8 cellular contexts compared by ENCODE assay signal in the genomic region with DNA sequence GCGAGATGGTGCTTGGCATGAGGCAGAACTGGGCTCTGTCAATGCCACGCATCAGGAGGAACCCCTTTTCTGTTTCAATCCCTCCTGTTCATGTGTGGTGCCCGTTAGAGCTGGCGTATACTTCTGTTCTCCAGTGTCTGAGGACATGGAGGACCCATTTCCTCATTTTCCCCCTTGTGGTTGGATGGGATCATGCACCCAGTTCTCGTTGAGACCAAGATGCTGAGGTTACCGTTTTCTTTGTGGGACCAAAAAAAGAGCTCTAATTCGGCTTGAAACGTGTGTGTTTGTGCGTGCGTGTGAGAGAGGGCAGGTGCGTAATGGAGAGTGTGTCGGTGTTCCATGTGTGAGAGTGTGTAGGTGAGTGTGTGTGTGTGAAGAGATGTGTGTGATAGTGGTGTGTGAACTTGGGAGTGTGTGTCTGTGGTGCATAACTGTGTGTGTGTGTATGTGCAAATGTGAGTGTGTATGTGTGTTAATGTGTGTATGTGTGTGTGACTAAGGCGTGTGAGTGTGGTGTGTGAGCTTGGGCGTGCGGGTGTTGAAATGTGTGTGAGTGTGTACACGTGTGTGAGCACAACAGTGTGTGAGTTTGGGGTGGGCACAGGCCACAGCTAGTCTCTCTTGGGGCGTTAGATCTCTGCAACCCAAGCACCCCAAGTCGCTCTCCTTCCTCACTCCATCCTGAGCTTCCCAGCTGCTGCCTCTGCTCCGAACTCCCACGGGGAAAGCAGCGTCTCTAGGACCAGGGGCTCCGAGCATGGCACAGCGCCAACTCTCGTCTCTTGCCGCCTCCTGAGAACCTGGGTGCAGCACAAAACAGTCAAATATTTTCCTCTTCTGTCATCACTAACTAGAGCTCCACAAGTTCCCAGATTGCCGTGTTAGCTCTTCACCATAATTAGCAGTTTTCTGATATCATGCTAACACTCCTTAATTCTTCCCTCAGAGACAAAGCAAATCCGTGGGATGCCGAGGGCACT.
DNase-seq lines count a peak whose midpoint lies in the region; ATAC-seq and TF ChIP-seq lines count a peak whose summit lies in the region.

No MANE protein-coding gene starts in this region.

- no peaks in the 10 kb centered on the region; the same call in 1 of the 2 replicates for H3K9me3 Mint-ChIP-seq in WTC11

- no peaks in the 10 kb centered on the region for H3K9me3 ChIP-seq in lung (ENCODE audit: control insufficient read depth in 2 of 2, insufficient read depth in 1 of 2, low read length in 1 of 2)

- peaks cover 0 to 3% of the 10 kb centered on the region in 2 donors for H3K4me1 ChIP-seq in lung (ENCODE audit: control insufficient read depth in 2 of 2, insufficient read depth in 2 of 2, low read length in 2 of 2)

- no peaks in the 10 kb centered on the region; the same call in 1 of the 2 replicates for H3K4me1 Mint-ChIP-seq in WTC11

- H3K36me3 Mint-ChIP-seq in WTC11 = no peaks in the 10 kb centered on the region

- POLR2A ChIA-PET in WTC11 (lab: Charles Lee) = no interaction called here

- H3K4me3 ChIP-seq in lung = no peak overlapping the region

- TF ChIP-seq CTCF in WTC11 (IDR thresholded peaks at IDR 0.05) (peak; percentile 57), lung (IDR thresholded peaks at IDR 0.05; ENCODE audit: control extremely low read depth, extremely low read depth) (peak; percentile 45)

- H3K27ac ChIP-seq in lung (ENCODE audit: low read depth in 1 of 2, low read length in 1 of 2) = no peak overlapping the region

- DNase-seq in Daoy (ENCODE audit: low read depth) = peak; percentile 18
- DNase-seq in KBM-7 = peak; percentile 32
- DNase-seq in WTC11 (ENCODE audit: low spot score) = peak; percentile 29
- DNase-seq in lung (ENCODE audit: low spot score) = no peak

- no peaks in the 10 kb centered on the region for H3K27me3 ChIP-seq in lung (ENCODE audit: control insufficient read depth, insufficient read depth)

- no peak overlapping the region for H3K27ac Mint-ChIP-seq in WTC11

- H3K36me3 ChIP-seq in lung (ENCODE audit: control insufficient read depth in 2 of 2, insufficient read depth in 2 of 2, low read length in 2 of 2) = no peaks in the 10 kb centered on the region

- in situ Hi-C loops in KBM-7 (cut with MboI; ENCODE audit: low pct_unique_long_range_greater_than_20kb, low sequenced_read_pairs) = no loop called here

- ATAC-seq in WTC11 (peak; percentile 47), lung (ENCODE audit: insufficient read depth, low FRiP score) (no peak), GM19463 (IDR thresholded peaks at IDR 0.05; ENCODE audit: unreplicated experiment) (no peak), HG03039 (IDR thresholded peaks at IDR 0.05; ENCODE audit: unreplicated experiment) (no peak), HG02571 (IDR thresholded peaks at IDR 0.05; ENCODE audit: unreplicated experiment) (no peak), HG02970 (IDR thresholded peaks at IDR 0.05; ENCODE audit: low FRiP score, unreplicated experiment) (no peak)

- peaks cover 3% of the 10 kb centered on the region; the same call in 1 of the 2 replicates for H3K27me3 Mint-ChIP-seq in WTC11 (ENCODE audit: low read depth)

- CTCF ChIA-PET in WTC11 (lab: Charles Lee) = interaction anchor here (0.5 to 3.8 kb wide), 22 partner anchors 9 to 687 kb away, joined by 3 to 76 read pairs (median 4); no protein-coding TSS in a partner anchor

- 72 to 75% methylated on average over 28 of the region's 28 CpGs for WGBS in lung, 2 donors

- no peak overlapping the region for H3K4me3 Mint-ChIP-seq in WTC11

TF ChIP-seq in WTC11, 78 proteins besides CTCF, POLR2A, EP300 and RAD21 (continues in another document):
- TF ChIP-seq NFATC4 (CRISPR knock-in tag; IDR thresholded peaks at IDR 0.05) (no peak), ELF4 (CRISPR knock-in tag; IDR thresholded peaks at IDR 0.05; ENCODE audit: low read depth) (no peak), RORB (CRISPR knock-in tag; IDR thresholded peaks at IDR 0.05) (no peak), SP1 (CRISPR knock-in tag; conservative IDR thresholded peaks at IDR 0.05) (no peak), CBFB (CRISPR knock-in tag; IDR thresholded peaks at IDR 0.05; ENCODE audit: low read depth) (no peak), NFYB (CRISPR knock-in tag; conservative IDR thresholded peaks at IDR 0.05; ENCODE audit: low read depth) (no peak), ZNF423 (CRISPR knock-in tag; IDR thresholded peaks at IDR 0.05) (no peak), ZNF263 (CRISPR knock-in tag; IDR thresholded peaks at IDR 0.05; ENCODE audit: low read depth) (no peak), FOXJ3 (CRISPR knock-in tag; IDR thresholded peaks at IDR 0.05; ENCODE audit: borderline replicate concordance) (no peak), JAZF1 (CRISPR knock-in tag; IDR thresholded peaks at IDR 0.05) (no peak), ZNF138 (CRISPR knock-in tag; conservative IDR thresholded peaks at IDR 0.05) (no peak)
- TF ChIP-seq, protein P1, sequence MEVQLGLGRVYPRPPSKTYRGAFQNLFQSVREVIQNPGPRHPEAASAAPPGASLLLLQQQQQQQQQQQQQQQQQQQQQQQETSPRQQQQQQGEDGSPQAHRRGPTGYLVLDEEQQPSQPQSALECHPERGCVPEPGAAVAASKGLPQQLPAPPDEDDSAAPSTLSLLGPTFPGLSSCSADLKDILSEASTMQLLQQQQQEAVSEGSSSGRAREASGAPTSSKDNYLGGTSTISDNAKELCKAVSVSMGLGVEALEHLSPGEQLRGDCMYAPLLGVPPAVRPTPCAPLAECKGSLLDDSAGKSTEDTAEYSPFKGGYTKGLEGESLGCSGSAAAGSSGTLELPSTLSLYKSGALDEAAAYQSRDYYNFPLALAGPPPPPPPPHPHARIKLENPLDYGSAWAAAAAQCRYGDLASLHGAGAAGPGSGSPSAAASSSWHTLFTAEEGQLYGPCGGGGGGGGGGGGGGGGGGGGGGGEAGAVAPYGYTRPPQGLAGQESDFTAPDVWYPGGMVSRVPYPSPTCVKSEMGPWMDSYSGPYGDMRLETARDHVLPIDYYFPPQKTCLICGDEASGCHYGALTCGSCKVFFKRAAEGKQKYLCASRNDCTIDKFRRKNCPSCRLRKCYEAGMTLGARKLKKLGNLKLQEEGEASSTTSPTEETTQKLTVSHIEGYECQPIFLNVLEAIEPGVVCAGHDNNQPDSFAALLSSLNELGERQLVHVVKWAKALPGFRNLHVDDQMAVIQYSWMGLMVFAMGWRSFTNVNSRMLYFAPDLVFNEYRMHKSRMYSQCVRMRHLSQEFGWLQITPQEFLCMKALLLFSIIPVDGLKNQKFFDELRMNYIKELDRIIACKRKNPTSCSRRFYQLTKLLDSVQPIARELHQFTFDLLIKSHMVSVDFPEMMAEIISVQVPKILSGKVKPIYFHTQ (CRISPR knock-in tag; IDR thresholded peaks at IDR 0.05) = no peak
- TF ChIP-seq, protein P2, sequence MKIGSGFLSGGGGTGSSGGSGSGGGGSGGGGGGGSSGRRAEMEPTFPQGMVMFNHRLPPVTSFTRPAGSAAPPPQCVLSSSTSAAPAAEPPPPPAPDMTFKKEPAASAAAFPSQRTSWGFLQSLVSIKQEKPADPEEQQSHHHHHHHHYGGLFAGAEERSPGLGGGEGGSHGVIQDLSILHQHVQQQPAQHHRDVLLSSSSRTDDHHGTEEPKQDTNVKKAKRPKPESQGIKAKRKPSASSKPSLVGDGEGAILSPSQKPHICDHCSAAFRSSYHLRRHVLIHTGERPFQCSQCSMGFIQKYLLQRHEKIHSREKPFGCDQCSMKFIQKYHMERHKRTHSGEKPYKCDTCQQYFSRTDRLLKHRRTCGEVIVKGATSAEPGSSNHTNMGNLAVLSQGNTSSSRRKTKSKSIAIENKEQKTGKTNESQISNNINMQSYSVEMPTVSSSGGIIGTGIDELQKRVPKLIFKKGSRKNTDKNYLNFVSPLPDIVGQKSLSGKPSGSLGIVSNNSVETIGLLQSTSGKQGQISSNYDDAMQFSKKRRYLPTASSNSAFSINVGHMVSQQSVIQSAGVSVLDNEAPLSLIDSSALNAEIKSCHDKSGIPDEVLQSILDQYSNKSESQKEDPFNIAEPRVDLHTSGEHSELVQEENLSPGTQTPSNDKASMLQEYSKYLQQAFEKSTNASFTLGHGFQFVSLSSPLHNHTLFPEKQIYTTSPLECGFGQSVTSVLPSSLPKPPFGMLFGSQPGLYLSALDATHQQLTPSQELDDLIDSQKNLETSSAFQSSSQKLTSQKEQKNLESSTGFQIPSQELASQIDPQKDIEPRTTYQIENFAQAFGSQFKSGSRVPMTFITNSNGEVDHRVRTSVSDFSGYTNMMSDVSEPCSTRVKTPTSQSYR (CRISPR knock-in tag; IDR thresholded peaks at IDR 0.05) = no peak
- TF ChIP-seq, protein P3, sequence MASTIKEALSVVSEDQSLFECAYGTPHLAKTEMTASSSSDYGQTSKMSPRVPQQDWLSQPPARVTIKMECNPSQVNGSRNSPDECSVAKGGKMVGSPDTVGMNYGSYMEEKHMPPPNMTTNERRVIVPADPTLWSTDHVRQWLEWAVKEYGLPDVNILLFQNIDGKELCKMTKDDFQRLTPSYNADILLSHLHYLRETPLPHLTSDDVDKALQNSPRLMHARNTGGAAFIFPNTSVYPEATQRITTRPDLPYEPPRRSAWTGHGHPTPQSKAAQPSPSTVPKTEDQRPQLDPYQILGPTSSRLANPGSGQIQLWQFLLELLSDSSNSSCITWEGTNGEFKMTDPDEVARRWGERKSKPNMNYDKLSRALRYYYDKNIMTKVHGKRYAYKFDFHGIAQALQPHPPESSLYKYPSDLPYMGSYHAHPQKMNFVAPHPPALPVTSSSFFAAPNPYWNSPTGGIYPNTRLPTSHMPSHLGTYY (CRISPR knock-in tag; IDR thresholded peaks at IDR 0.05) = no peak
- TF ChIP-seq, protein P4, sequence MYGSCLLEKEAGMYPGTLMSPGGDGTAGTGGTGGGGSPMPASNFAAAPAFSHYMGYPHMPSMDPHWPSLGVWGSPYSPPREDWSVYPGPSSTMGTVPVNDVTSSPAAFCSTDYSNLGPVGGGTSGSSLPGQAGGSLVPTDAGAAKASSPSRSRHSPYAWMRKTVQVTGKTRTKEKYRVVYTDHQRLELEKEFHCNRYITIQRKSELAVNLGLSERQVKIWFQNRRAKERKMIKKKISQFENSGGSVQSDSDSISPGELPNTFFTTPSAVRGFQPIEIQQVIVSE (CRISPR knock-in tag; IDR thresholded peaks at IDR 0.05; ENCODE audit: borderline replicate concordance) = no peak
- TF ChIP-seq, protein P5, sequence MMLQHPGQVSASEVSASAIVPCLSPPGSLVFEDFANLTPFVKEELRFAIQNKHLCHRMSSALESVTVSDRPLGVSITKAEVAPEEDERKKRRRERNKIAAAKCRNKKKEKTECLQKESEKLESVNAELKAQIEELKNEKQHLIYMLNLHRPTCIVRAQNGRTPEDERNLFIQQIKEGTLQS (CRISPR knock-in tag; conservative IDR thresholded peaks at IDR 0.05) = no peak
